In the genomic region with DNA sequence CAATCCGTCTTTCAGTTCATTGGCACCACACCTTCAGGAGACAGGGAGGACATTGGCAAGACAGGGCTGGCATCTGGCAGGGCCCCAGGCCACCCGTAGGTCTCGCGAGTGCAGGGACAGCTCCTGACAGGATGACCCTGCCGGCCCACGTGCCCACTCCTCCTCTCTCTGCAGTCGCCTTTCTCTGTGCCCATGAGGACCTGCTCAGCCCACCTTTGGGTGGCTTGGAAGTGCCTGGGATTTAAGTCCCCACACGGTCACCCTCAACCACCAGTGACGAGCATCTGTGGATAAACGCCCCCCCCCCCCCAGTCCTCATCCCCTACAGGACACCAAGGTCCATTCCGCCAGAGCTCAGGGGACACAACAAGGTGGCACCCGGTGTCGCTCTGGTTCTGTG, we compare ENCODE assay signal across 32 cellular contexts. TPM values are rescaled to one million over a fixed set of nuclear protein-coding genes. Genes with fewer than 3 reads are reported as not detected.
A peak's percentile ranks its signal among the peaks of the same experiment; 100 is the strongest.
DNase-seq lines count a peak whose midpoint lies in the region; ATAC-seq, FAIRE-seq and TF ChIP-seq lines count a peak whose summit lies in the region.
"Had no signal": no experiment of that assay in that cellular context is flagged by ENCODE, and none has a peak within 500 bp of the region (broad histone marks: within the 10 kb centered on the region; RNA-seq: fewer than 3 reads in every experiment).

No MANE protein-coding gene starts in this region.

- H3K36me3 Mint-ChIP-seq in activated CD4-positive, alpha-beta T cell treated with anti-CD3 and anti-CD28 coated beads for 36 hours (ENCODE audit: low read depth), result peaks cover 27% of the 10 kb centered on the region
- H3K36me3 Mint-ChIP-seq in CD4-positive, alpha-beta memory T cell, result peaks cover 0 to 36% of the 10 kb centered on the region in 2 donors
- peaks cover 4% of the 10 kb centered on the region for H3K36me3 Mint-ChIP-seq in astrocyte (ENCODE audit: low read depth, unreplicated experiment)

- H3K4me3 ChIP-seq in CD4-positive, alpha-beta memory T cell (ENCODE audit: low read length in 2 of 2), result no peak overlapping the region
- H3K4me3 ChIP-seq in astrocyte (ENCODE audit: insufficient read depth, low read depth, low read length), result no peak overlapping the region
- H3K4me3 ChIP-seq in osteoblast (ENCODE audit: insufficient read depth, low read length), result no peak overlapping the region
- H3K4me3 ChIP-seq in WERI-Rb-1 (ENCODE audit: low read depth, low read length), result no peak overlapping the region
- H3K4me3 ChIP-seq: gastrocnemius medialis, left ventricle myocardium inferior, psoas muscle, spleen, tibial nerve had no signal

- no peak for DNase-seq in activated CD4-positive, alpha-beta T cell treated with anti-CD3 and anti-CD28 coated beads for 36 hours
- no peak for DNase-seq in activated CD4-positive, alpha-beta T cell treated with anti-CD3 and anti-CD28 coated beads for 4 hours
- no peak for DNase-seq in CD4-positive, alpha-beta memory T cell
- DNase-seq in astrocyte (ENCODE audit: low read depth) (no peak), osteoblast (ENCODE audit: insufficient read length, low spot score, missing footprints) (peak; percentile 41), WERI-Rb-1 (no peak)
- DNase-seq in stimulated activated naive CD8-positive, alpha-beta T cell treated with anti-CD3 and anti-CD28 coated beads, Interleukin-15, Interleukin-2, amounts not matched to agents 100 U/mL and 50 U/mL, for 24 hours, result no peak
- DNase-seq: activated CD4-positive, alpha-beta T cell treated with anti-CD3 and anti-CD28 coated beads, Interleukin-2, amount 50 U/mL, for 48 hours; activated T-cell treated with anti-CD3 and anti-CD28 coated beads, Interleukin-2, amount 50 U/mL, for 24 hours; BE2C; Calu3; effector memory CD4-positive, alpha-beta T cell; EL; gastrocnemius medialis; hippocampal formation; left ventricle myocardium inferior; NCI-H1092 treated with DMSO at 0.1 percent for 48 hours; NCI-H1930; NCI-H226; NCI-H774; psoas muscle; SHP77; spleen; stimulated activated CD4-positive, alpha-beta T cell treated with anti-CD3 and anti-CD28 coated beads, Interleukin-4, amount 100 ng/mL, for 1 hour had no signal

- H3K27me3 Mint-ChIP-seq in activated CD4-positive, alpha-beta T cell treated with anti-CD3 and anti-CD28 coated beads for 36 hours, result no peaks in the 10 kb centered on the region
- peaks cover 0 to 2% of the 10 kb centered on the region in 2 donors for H3K27me3 Mint-ChIP-seq in CD4-positive, alpha-beta memory T cell
- no peaks in the 10 kb centered on the region for H3K27me3 Mint-ChIP-seq in astrocyte (ENCODE audit: low read depth, unreplicated experiment)
- H3K27me3 Mint-ChIP-seq: activated T-cell treated with anti-CD3 and anti-CD28 coated beads, Interleukin-2, amount 50 U/mL, for 24 hours; stimulated activated naive CD8-positive, alpha-beta T cell treated with anti-CD3 and anti-CD28 coated beads, Interleukin-15, Interleukin-2, amounts not matched to agents 100 ng/mL and 50 ng/mL, for 24 hours had no signal

- H2AFZ ChIP-seq in astrocyte (ENCODE audit: low read depth, low read length) (no peak overlapping the region), osteoblast (ENCODE audit: low read length) (no peak overlapping the region)

- H3K27ac Mint-ChIP-seq in activated CD4-positive, alpha-beta T cell treated with anti-CD3 and anti-CD28 coated beads for 36 hours, result peak overlapping the region; percentile 10
- H3K27ac Mint-ChIP-seq in CD4-positive, alpha-beta memory T cell, result peak overlapping the region in 4 of 7 donors; percentile 11 to 98 (median 62)
- peak overlapping the region; percentile 72 for H3K27ac Mint-ChIP-seq in astrocyte (ENCODE audit: unreplicated experiment)
- H3K27ac Mint-ChIP-seq: stimulated activated naive CD8-positive, alpha-beta T cell treated with anti-CD3 and anti-CD28 coated beads, Interleukin-15, Interleukin-2, amounts not matched to agents 100 ng/mL and 50 ng/mL, for 24 hours had no signal

- H3K27me3 ChIP-seq in CD4-positive, alpha-beta memory T cell (ENCODE audit: insufficient read depth, low read length), result no peaks in the 10 kb centered on the region
- H3K27me3 ChIP-seq in astrocyte (ENCODE audit: insufficient read depth, low read length), result no peaks in the 10 kb centered on the region
- H3K27me3 ChIP-seq in osteoblast (ENCODE audit: insufficient read depth, low read length), result no peaks in the 10 kb centered on the region
- peaks cover 36% of the 10 kb centered on the region for H3K27me3 ChIP-seq in WERI-Rb-1 (ENCODE audit: insufficient read depth, low read depth, severe bottlenecking)
- H3K27me3 ChIP-seq: BE2C, gastrocnemius medialis, spleen, tibial nerve had no signal

- no peak overlapping the region for H3K27ac ChIP-seq in CD4-positive, alpha-beta memory T cell (ENCODE audit: low read depth, low read length)
- H3K27ac ChIP-seq in astrocyte (ENCODE audit: low read depth, low read length) (no peak overlapping the region), osteoblast (ENCODE audit: low read depth, low read length) (no peak overlapping the region), WERI-Rb-1 (no peak overlapping the region)
- H3K27ac ChIP-seq: gastrocnemius medialis, HL-60, psoas muscle, spleen, tibial nerve had no signal

- POLR2A ChIA-PET in activated CD4-positive, alpha-beta T cell treated with anti-CD3 and anti-CD28 coated beads for 36 hours (lab: Charles Lee), result interaction anchor here (0.5 kb wide), 1 partner anchor 34 kb away, joined by 3 read pairs; no protein-coding TSS in a partner anchor
- POLR2A ChIA-PET in CD4-positive, alpha-beta memory T cell (lab: Charles Lee; ENCODE audit: partially characterized antibody), result no interaction called here

- CTCF ChIA-PET in activated CD4-positive, alpha-beta T cell treated with anti-CD3 and anti-CD28 coated beads for 36 hours (lab: Charles Lee), result no interaction called here
- CTCF ChIA-PET in CD4-positive, alpha-beta memory T cell (lab: Charles Lee; ENCODE audit: partially characterized antibody), result no interaction called here

- H3K4me2 ChIP-seq in astrocyte (ENCODE audit: low read length) (no peak overlapping the region), osteoblast (ENCODE audit: insufficient read depth, low read length) (no peak overlapping the region)

- no peak for ATAC-seq in activated CD4-positive, alpha-beta T cell treated with anti-CD3 and anti-CD28 coated beads for 36 hours
- no peak for ATAC-seq in HG03469 (IDR thresholded peaks at IDR 0.05; ENCODE audit: unreplicated experiment)
- no peak for ATAC-seq in stimulated activated naive CD8-positive, alpha-beta T cell treated with anti-CD3 and anti-CD28 coated beads, Interleukin-15, Interleukin-2, amounts not matched to agents 100 U/mL and 50 U/mL, for 24 hours
- ATAC-seq: activated naive CD4-positive, alpha-beta T cell treated with anti-CD3 and anti-CD28 coated beads, Interleukin-2, amount 50 U/mL, for 72 hours; esophagus mucosa; gastrocnemius medialis; psoas muscle had no signal

- H4K20me1 ChIP-seq in astrocyte (ENCODE audit: insufficient read depth, low read length) (peaks cover 21% of the 10 kb centered on the region), osteoblast (ENCODE audit: insufficient read depth, low read length) (peaks cover 7% of the 10 kb centered on the region)

- H3K4me3 Mint-ChIP-seq in activated CD4-positive, alpha-beta T cell treated with anti-CD3 and anti-CD28 coated beads for 36 hours, result no peak overlapping the region
- H3K4me3 Mint-ChIP-seq in CD4-positive, alpha-beta memory T cell, result peak overlapping the region in 3 of 8 donors; percentile 8 to 20 (median 8)
- H3K4me3 Mint-ChIP-seq in astrocyte (ENCODE audit: unreplicated experiment), result no peak overlapping the region
- H3K4me3 Mint-ChIP-seq: activated T-cell treated with anti-CD3 and anti-CD28 coated beads, Interleukin-2, amount 50 U/mL, for 24 hours; stimulated activated naive CD8-positive, alpha-beta T cell treated with anti-CD3 and anti-CD28 coated beads, Interleukin-15, Interleukin-2, amounts not matched to agents 100 ng/mL and 50 ng/mL, for 24 hours had no signal

- intact Hi-C loops in activated CD4-positive, alpha-beta T cell treated with anti-CD3 and anti-CD28 coated beads for 36 hours (cut with DNase I, micrococcal nuclease), result loop anchor here in 1 of 2 experiments (5.0 to 10.0 kb wide), 2 partner anchors 481 to 688 kb away; no protein-coding TSS in a partner anchor
- intact Hi-C loops in CD4-positive, alpha-beta memory T cell (cut with micrococcal nuclease), result loop anchor here (10.0 kb wide), 1 partner anchor 451 kb away; a partner anchor contains a TSS

- no peak for FAIRE-seq in astrocyte (lab: Jason Lieb, UNC)
- FAIRE-seq: H54, HepG2 had no signal

- H3K9me3 Mint-ChIP-seq in activated CD4-positive, alpha-beta T cell treated with anti-CD3 and anti-CD28 coated beads for 36 hours (ENCODE audit: low read depth), result no peaks in the 10 kb centered on the region
- peaks cover 0 to 4% (median 0%) of the 10 kb centered on the region in 8 donors for H3K9me3 Mint-ChIP-seq in CD4-positive, alpha-beta memory T cell
- no peaks in the 10 kb centered on the region for H3K9me3 Mint-ChIP-seq in astrocyte (ENCODE audit: unreplicated experiment)
- H3K9me3 Mint-ChIP-seq: activated naive CD4-positive, alpha-beta T cell treated with anti-CD3 and anti-CD28 coated beads, Interleukin-2, amount 50 U/mL, for 72 hours; activated T-cell treated with anti-CD3 and anti-CD28 coated beads, Interleukin-2, amount 50 U/mL, for 24 hours; stimulated activated naive CD8-positive, alpha-beta T cell treated with anti-CD3 and anti-CD28 coated beads, Interleukin-15, Interleukin-2, amounts not matched to agents 100 ng/mL and 50 ng/mL, for 24 hours had no signal

- peaks cover 10% of the 10 kb centered on the region for H3K36me3 ChIP-seq in CD4-positive, alpha-beta memory T cell (ENCODE audit: insufficient read depth, low read length)
- peaks cover 3% of the 10 kb centered on the region for H3K36me3 ChIP-seq in astrocyte (ENCODE audit: insufficient read depth, low read length)
- peaks cover 19% of the 10 kb centered on the region for H3K36me3 ChIP-seq in osteoblast (ENCODE audit: insufficient read depth, low read length)
- H3K36me3 ChIP-seq in WERI-Rb-1, result peaks cover 24% of the 10 kb centered on the region

- H3K79me2 ChIP-seq in astrocyte (ENCODE audit: insufficient read depth, low read length) (peaks cover 36% of the 10 kb centered on the region), osteoblast (ENCODE audit: insufficient read depth, low read length) (peaks cover 28% of the 10 kb centered on the region)

- peaks cover 68% of the 10 kb centered on the region for H3K4me1 Mint-ChIP-seq in activated CD4-positive, alpha-beta T cell treated with anti-CD3 and anti-CD28 coated beads for 36 hours
- H3K4me1 Mint-ChIP-seq in CD4-positive, alpha-beta memory T cell, result peaks cover 40 to 86% (median 56%) of the 10 kb centered on the region in 4 donors
- H3K4me1 Mint-ChIP-seq in astrocyte (ENCODE audit: low read depth, unreplicated experiment), result peaks cover 38% of the 10 kb centered on the region

- H3K4me1 ChIP-seq in CD4-positive, alpha-beta memory T cell (ENCODE audit: insufficient read depth, low read length), result peaks cover 65% of the 10 kb centered on the region
- H3K4me1 ChIP-seq in astrocyte (ENCODE audit: insufficient read depth, low read length) (peaks cover 51% of the 10 kb centered on the region), osteoblast (ENCODE audit: insufficient read depth, low read length) (peaks cover 50% of the 10 kb centered on the region)
- H3K4me1 ChIP-seq: BE2C had no signal

- no peak overlapping the region for H3K9ac ChIP-seq in astrocyte (ENCODE audit: low read length)

- no peaks in the 10 kb centered on the region for H3K9me3 ChIP-seq in CD4-positive, alpha-beta memory T cell (ENCODE audit: control insufficient read depth in 1 of 2, low read length in 2 of 2)
- H3K9me3 ChIP-seq in astrocyte (ENCODE audit: insufficient read depth, low read depth, low read length) (no peaks in the 10 kb centered on the region), osteoblast (ENCODE audit: low read depth, low read length) (no peaks in the 10 kb centered on the region), WERI-Rb-1 (ENCODE audit: severe bottlenecking) (no peaks in the 10 kb centered on the region)
- H3K9me3 ChIP-seq: BE2C, gastrocnemius medialis, left ventricle myocardium inferior, psoas muscle, spleen, tibial nerve had no signal

- no peak for TF ChIP-seq CTCF in astrocyte (IDR thresholded peaks at IDR 0.05; ENCODE audit: insufficient read depth, low read depth, low read length)
- TF ChIP-seq CTCF in osteoblast (IDR thresholded peaks at IDR 0.05; ENCODE audit: extremely low read depth, low read depth, low read length), result no peak
- TF ChIP-seq CTCF in WERI-Rb-1 (IDR thresholded peaks at IDR 0.05; ENCODE audit: low read depth, low read length), result no peak

RNA-seq across cellular contexts. Expression of a gene that starts 4.1 kb away (rescaled TPM):
- total RNA-seq in activated CD4-positive, alpha-beta T cell treated with anti-CD3 and anti-CD28 coated beads for 36 hours, result 10 to 100 TPM; 51.4 to 64.9 TPM
- 10 to 100 TPM; 30.7 to 34.8 TPM for total RNA-seq in CD4-positive, alpha-beta memory T cell
- 10 to 100 TPM; 74.6 to 85.1 TPM for polyA plus RNA-seq in CD4-positive, alpha-beta memory T cell
- 69.9 and 72.2 TPM in 2 replicates for total RNA-seq in astrocyte
- 35.1 and 35.7 TPM in 2 replicates for total RNA-seq in osteoblast

RNA-seq across cellular contexts. Expression of a gene that starts 5.7 kb away (rescaled TPM):
- 10 to 100 TPM; 18.8 to 37.1 TPM for total RNA-seq in activated CD4-positive, alpha-beta T cell treated with anti-CD3 and anti-CD28 coated beads for 36 hours
- 10 to 100 TPM; 14.4 to 16.9 TPM for total RNA-seq in CD4-positive, alpha-beta memory T cell
- polyA plus RNA-seq in CD4-positive, alpha-beta memory T cell, result 10 to 100 TPM; 60.1 to 79.0 TPM
- 37.6 and 39.3 TPM in 2 replicates for total RNA-seq in astrocyte
- 19.2 and 23.9 TPM in 2 replicates for total RNA-seq in osteoblast

Comparison
In these comparisons a context has a peak if more than half of its experiments do, and no peak if none do; other contexts are left out.
1. H3K27ac Mint-ChIP-seq: peak in every context shown above with its lines; median percentile 72 in astrocyte; 62 in CD4-positive, alpha-beta memory T cell; 10 in activated CD4-positive, alpha-beta T cell treated with anti-CD3 and anti-CD28 coated beads for 36 hours.